Comparison of ENCODE assay signal across 8 cellular contexts in genomic region chr1:64956733-64957441, GRCh38. TPM values are rescaled to one million over a fixed set of nuclear protein-coding genes. Genes with fewer than 3 reads are reported as not detected.
DNase-seq lines count a peak whose midpoint lies in the region; ATAC-seq and TF ChIP-seq lines count a peak whose summit lies in the region.

No MANE protein-coding gene starts in this region.

- TF ChIP-seq CTCF in MCF 10A (IDR thresholded peaks at IDR 0.05; ENCODE audit: unreplicated experiment) (no peak), breast epithelium (IDR thresholded peaks at IDR 0.05) (no peak), lung (IDR thresholded peaks at IDR 0.05; ENCODE audit: control extremely low read depth, extremely low read depth) (no peak)

- H3K27ac ChIP-seq in breast epithelium (no peak overlapping the region), lung (ENCODE audit: low read depth in 1 of 2, low read length in 1 of 2) (peak overlapping the region; percentile 51 to 55)

- peaks cover 0 to 25% of the 10 kb centered on the region in 2 donors for H3K4me1 ChIP-seq in breast epithelium
- H3K4me1 ChIP-seq in lung (ENCODE audit: control insufficient read depth in 2 of 2, insufficient read depth in 2 of 2, low read length in 2 of 2), result peaks cover 16 to 38% of the 10 kb centered on the region in 2 donors

- H3K4me3 ChIP-seq in breast epithelium, result no peak overlapping the region
- H3K4me3 ChIP-seq in lung, result no peak overlapping the region

- no peak for DNase-seq in MCF 10A (ENCODE audit: unreplicated experiment)
- no peak for DNase-seq in breast epithelium (ENCODE audit: low spot score in 2 of 2)
- peak; percentile 49 for DNase-seq in SKM-1 treated with dmso at 0.1 percent for 144 hours (lab: John Stamatoyannopoulos, UW; ENCODE audit: unreplicated experiment)
- no peak for DNase-seq in lung (ENCODE audit: low spot score)
- no peak for DNase-seq in NCI-H82 (lab: John Stamatoyannopoulos, UW)
- DNase-seq in GF-D8 (lab: John Stamatoyannopoulos, UW), result no peak
- DNase-seq in NCI-H2107 treated with DMSO at 0.1 percent for 48 hours (lab: John Stamatoyannopoulos, UW; ENCODE audit: unreplicated experiment), result no peak

- 28 to 51% methylated on average over 3 of the region's 3 CpGs for WGBS in lung, 2 donors

- H3K9me3 ChIP-seq in breast epithelium (no peaks in the 10 kb centered on the region), lung (ENCODE audit: control insufficient read depth in 2 of 2, insufficient read depth in 1 of 2, low read length in 1 of 2) (no peaks in the 10 kb centered on the region)

- H3K27me3 ChIP-seq in breast epithelium (no peaks in the 10 kb centered on the region), lung (ENCODE audit: control insufficient read depth, insufficient read depth) (no peaks in the 10 kb centered on the region)

- H3K4me3 Mint-ChIP-seq in MCF 10A (ENCODE audit: unreplicated experiment), result no peak overlapping the region

- POLR2A ChIA-PET in MCF 10A (lab: Yijun Ruan, JAX), result interaction anchor here (0.6 to 6.9 kb wide), 2 partner anchors 10 to 61 kb away, joined by 3 to 49 read pairs; partner anchors contain the start of gene JAK1

- no peaks in the 10 kb centered on the region for H3K9me3 Mint-ChIP-seq in MCF 10A (ENCODE audit: unreplicated experiment)

- no peaks in the 10 kb centered on the region for H3K36me3 Mint-ChIP-seq in MCF 10A (ENCODE audit: insufficient read depth, unreplicated experiment)

- H3K27ac Mint-ChIP-seq in MCF 10A (ENCODE audit: low read depth, unreplicated experiment), result no peak overlapping the region

- TF ChIP-seq POLR2A in breast epithelium (IDR thresholded peaks at IDR 0.05), result no peak

- ATAC-seq in HG02970 (IDR thresholded peaks at IDR 0.05; ENCODE audit: low FRiP score, unreplicated experiment) (peak; percentile 75), lung (ENCODE audit: insufficient read depth, low FRiP score) (no peak)

- CTCF ChIA-PET in MCF 10A (lab: Yijun Ruan, JAX), result interaction anchor here (0.6 to 0.9 kb wide), 2 partner anchors 27 to 31 kb away, joined by 3 to 6 read pairs; no protein-coding TSS in a partner anchor

- peaks cover 22% of the 10 kb centered on the region for H3K4me1 Mint-ChIP-seq in MCF 10A (ENCODE audit: insufficient read depth, unreplicated experiment)

- intact Hi-C loops in MCF 10A (cut with micrococcal nuclease), result no loop called here
- intact Hi-C loops in breast epithelium (cut with DNase I; ENCODE audit: low total_unique reads), result no loop called here

- H3K27me3 Mint-ChIP-seq in MCF 10A (ENCODE audit: insufficient read depth, unreplicated experiment), result no peaks in the 10 kb centered on the region

- BruUV-seq in MCF 10A (replicated peaks; lab: Mats Ljungman, UMichigan), result TSS peak; percentile 59

- H3K36me3 ChIP-seq in breast epithelium, result no peaks in the 10 kb centered on the region
- no peaks in the 10 kb centered on the region for H3K36me3 ChIP-seq in lung (ENCODE audit: control insufficient read depth in 2 of 2, insufficient read depth in 2 of 2, low read length in 2 of 2)

RNA-seq across cellular contexts. Expression of gene JAK1, which starts 9.5 kb away (rescaled TPM):
- 73.1 and 80.0 TPM in 2 replicates for total RNA-seq in MCF 10A (2022)
- total RNA-seq in breast epithelium, result 100 to 1,000 TPM; 179 to 258 (median 196) TPM
- 100 to 1,000 TPM; 145 to 162 TPM for total RNA-seq in lung
- 10 to 100 TPM; 26.7 to 87.1 TPM for polyA plus RNA-seq in lung

Comparison
In these comparisons a context has a peak if more than half of its experiments do, and no peak if none do; other contexts are left out.
1. H3K27ac ChIP-seq: peak in lung (2 of 2); none in breast epithelium (0 of 2).